8 cellular contexts compared by ENCODE assay signal in the genomic region with DNA sequence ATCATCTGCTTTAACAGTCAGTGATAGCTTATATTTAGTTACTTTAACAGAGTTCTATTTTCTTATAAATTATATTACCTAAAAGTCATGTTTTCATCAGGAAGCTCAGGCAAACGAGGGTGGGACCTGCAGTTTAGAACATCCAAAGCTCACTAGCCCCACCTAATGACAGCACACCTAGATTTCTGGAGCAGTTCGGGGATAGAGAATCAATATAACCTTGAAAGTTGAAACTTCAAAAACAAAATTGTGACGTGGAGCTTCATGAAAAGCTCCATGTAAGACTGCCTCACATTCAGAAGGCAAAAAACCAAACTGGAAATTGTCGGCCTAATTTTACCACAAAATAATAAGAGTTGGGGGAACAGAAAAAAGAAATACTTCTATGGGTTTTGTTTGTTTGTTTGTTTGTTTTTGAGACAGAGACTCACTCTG.
DNase-seq lines count a peak whose midpoint lies in the region; ATAC-seq, FAIRE-seq and TF ChIP-seq lines count a peak whose summit lies in the region.

No MANE protein-coding gene starts in this region.

- DNase-seq in NCI-H748 treated with DMSO at 0.1 percent for 48 hours (lab: John Stamatoyannopoulos, UW) (peak; percentile 62), adrenal gland (peak; percentile 40 to 71 (median 56)), keratinocyte (ENCODE audit: low read depth, low spot score) (no peak), occipital lobe (lab: John Stamatoyannopoulos, UW) (no peak)
- DNase-seq in stimulated activated naive CD4-positive, alpha-beta T cell (lab: John Stamatoyannopoulos, UW) = peak in 4 of 6 experiments; percentile 3 to 30 (median 18)

- no peaks in the 10 kb centered on the region for H3K9me1 ChIP-seq in keratinocyte (ENCODE audit: control insufficient read depth, extremely low read depth, insufficient read depth, low read length)

- H3K36me3 ChIP-seq in adrenal gland (replicated peaks in 1 of 2) (no peaks in the 10 kb centered on the region), keratinocyte (ENCODE audit: control insufficient read depth in 2 of 2, extremely low read depth in 1 of 2, insufficient read depth in 2 of 2, low read length in 2 of 2) (no peaks in the 10 kb centered on the region)

- H3K27ac ChIP-seq in adrenal gland (no peak overlapping the region), keratinocyte (ENCODE audit: control insufficient read depth, insufficient read depth, low read length) (no peak overlapping the region)

- ATAC-seq in HG03060 (IDR thresholded peaks at IDR 0.05; ENCODE audit: low read depth, unreplicated experiment) = peak; percentile 64

- no peak overlapping the region for H3K4me2 ChIP-seq in keratinocyte (ENCODE audit: control insufficient read depth, extremely low read depth, insufficient read depth, low read depth, low read length)

- dilution Hi-C loops in keratinocyte (cut with MboI; ENCODE audit: extremely low pct_ligation_motif_present, low sequenced_read_pairs) = no loop called here

- TF ChIP-seq CTCF in GM12875 (IDR thresholded peaks at IDR 0.05; ENCODE audit: borderline replicate concordance, insufficient read depth, low read depth, low read length) (peak; percentile 58; the same call in 1 of the 2 replicates), adrenal gland (IDR thresholded peaks at IDR 0.05) (peak; percentile 35 to 65 (median 58)), keratinocyte (optimal IDR thresholded peaks at IDR 0.05 in 1 of 3, IDR thresholded peaks at IDR 0.05 in 1 of 3, conservative IDR thresholded peaks at IDR 0.05 in 1 of 3; ENCODE audit: extremely low read depth in 1 of 3, insufficient read depth in 2 of 3, low read length in 3 of 3) (peak; percentile 47 to 70 (median 57))

- intact Hi-C loops in adrenal gland (cut with DNase I) = loop anchor here (10.0 kb wide), 2 partner anchors 139 to 149 kb away; no protein-coding TSS in a partner anchor

- H3K27me3 ChIP-seq in adrenal gland (no peaks in the 10 kb centered on the region), keratinocyte (ENCODE audit: control insufficient read depth, extremely low read depth, insufficient read depth, low read length) (no peaks in the 10 kb centered on the region)

- FAIRE-seq in A204.1 (lab: Jason Lieb, UNC) = peak; percentile 25
- no peak for FAIRE-seq in keratinocyte (lab: Jason Lieb, UNC)

- no peak overlapping the region for H3K9ac ChIP-seq in keratinocyte (ENCODE audit: control insufficient read depth, extremely low read depth, insufficient read depth, low read length)

- H2AFZ ChIP-seq in keratinocyte (ENCODE audit: control insufficient read depth, low read length) = no peak overlapping the region

- H3K4me3 ChIP-seq in GM12875 (ENCODE audit: low read depth, low read length) (no peak overlapping the region), adrenal gland (no peak overlapping the region), keratinocyte (ENCODE audit: control insufficient read depth in 2 of 3, extremely low read depth in 1 of 3, insufficient read depth in 2 of 3, low read depth in 1 of 3, low read length in 3 of 3) (no peak overlapping the region)

- peaks cover 0 to 6% of the 10 kb centered on the region in 2 donors for H3K4me1 ChIP-seq in adrenal gland (replicated peaks in 1 of 2)
- no peaks in the 10 kb centered on the region for H3K4me1 ChIP-seq in keratinocyte (ENCODE audit: control insufficient read depth, extremely low read depth, insufficient read depth, low read length)

- no peaks in the 10 kb centered on the region for H4K20me1 ChIP-seq in keratinocyte (ENCODE audit: control insufficient read depth, extremely low read depth, insufficient read depth, low read length)

- H3K9me3 ChIP-seq in adrenal gland (replicated peaks in 1 of 3) (no peaks in the 10 kb centered on the region), keratinocyte (ENCODE audit: control insufficient read depth, low read depth, low read length) (no peaks in the 10 kb centered on the region)

- no peaks in the 10 kb centered on the region for H3K79me2 ChIP-seq in keratinocyte (ENCODE audit: control insufficient read depth, insufficient read depth, low read length)

- 3 to 7% (median 6%) methylated on average over 4 of the region's 4 CpGs for WGBS in adrenal gland, 4 donors

- no peak for TF ChIP-seq POLR2A in adrenal gland (IDR thresholded peaks at IDR 0.05)

Comparison
In these comparisons a context has a peak if more than half of its experiments do, and no peak if none do; other contexts are left out.
1. DNase-seq: peak in NCI-H748 treated with DMSO at 0.1 percent for 48 hours (single experiment), adrenal gland (7 of 7) and stimulated activated naive CD4-positive, alpha-beta T cell (4 of 6); none in keratinocyte (single experiment) and occipital lobe (single experiment).
2. Peak in every context shown above with its lines, with median percentiles within 50 percentile points of each other: CTCF ChIP-seq.